8 cellular contexts compared by ENCODE assay signal in the genomic region with DNA sequence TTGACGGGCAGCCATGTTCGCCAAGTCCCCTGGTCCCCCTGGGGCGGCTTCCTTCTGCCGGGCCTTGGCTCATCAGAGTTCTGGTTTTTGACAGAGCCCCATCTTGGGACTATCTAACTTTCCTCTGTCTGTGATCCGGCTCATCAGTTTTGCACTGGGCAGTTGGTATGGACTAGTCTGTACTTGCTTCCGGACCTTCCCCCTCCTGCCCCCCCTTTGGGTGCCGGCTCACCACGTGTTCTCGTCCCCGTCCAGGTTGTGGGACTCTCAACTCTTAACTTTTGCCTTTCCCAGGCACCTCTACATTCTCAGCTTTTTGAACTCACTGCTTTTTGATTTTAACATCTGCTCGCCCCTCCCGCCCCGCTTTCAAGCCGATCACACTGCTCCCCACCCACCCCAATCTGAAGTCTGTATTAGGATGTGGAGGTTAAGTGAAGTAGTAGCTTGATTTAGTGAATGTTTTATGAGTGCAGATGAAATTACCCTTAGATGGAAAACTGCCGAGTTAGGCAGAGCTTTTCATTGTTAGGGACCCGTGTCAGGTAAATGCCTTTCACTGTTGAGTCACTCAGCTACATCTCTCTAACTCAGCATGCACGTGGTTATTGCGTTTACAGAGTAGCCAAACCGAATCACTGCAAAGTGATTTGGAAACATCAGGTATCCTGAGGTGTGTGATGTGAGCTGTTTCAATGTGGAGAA. TPM values are rescaled to one million over a fixed set of nuclear protein-coding genes. Genes with fewer than 3 reads are reported as not detected.
A peak's percentile ranks its signal among the peaks of the same experiment; 100 is the strongest.
DNase-seq lines count a peak whose midpoint lies in the region; ATAC-seq and TF ChIP-seq lines count a peak whose summit lies in the region.

No MANE protein-coding gene starts in this region.

- H3K4me1 Mint-ChIP-seq in activated B cell treated with CpG ODN at 0.5 μM for 24 hours, result peaks cover 50% of the 10 kb centered on the region

- TF ChIP-seq CTCF in activated B cell treated with CpG ODN at 0.5 μM for 24 hours (IDR thresholded peaks at IDR 0.05) (no peak), choroid plexus epithelial cell (conservative IDR thresholded peaks at IDR 0.05; ENCODE audit: low read depth, low read length) (no peak)

- CTCF ChIA-PET in activated B cell treated with CpG ODN at 0.5 μM for 24 hours (lab: Charles Lee), result no interaction called here

- POLR2A ChIA-PET in activated B cell treated with CpG ODN at 0.5 μM for 24 hours (lab: Charles Lee), result interaction anchor here (0.7 to 5.8 kb wide), 8 partner anchors 9 to 1005 kb away, joined by 3 to 118 read pairs (median 4); a partner anchor contains a TSS

- H3K9me3 Mint-ChIP-seq in activated B cell treated with CpG ODN at 0.5 μM for 24 hours, result no peaks in the 10 kb centered on the region

- peaks cover 26 to 44% (median 31%) of the 10 kb centered on the region in 10 experiments for H3K4me1 ChIP-seq in BLaER1 treated with 17β-estradiol and CSF1 and Interleukin-3, amounts not matched to agents 10 nM and 100 nM
- peaks cover 36% of the 10 kb centered on the region for H3K4me1 ChIP-seq in HUES64 (ENCODE audit: insufficient read depth, low read length)

- peak overlapping the region; percentile 81 to 97 (median 86) for H3K4me2 ChIP-seq in BLaER1 treated with 17β-estradiol and CSF1 and Interleukin-3, amounts not matched to agents 10 nM and 100 nM

- H3K27ac Mint-ChIP-seq in activated B cell treated with CpG ODN at 0.5 μM for 24 hours, result peak overlapping the region; percentile 87

- intact Hi-C loops in activated B cell treated with CpG ODN at 0.5 μM for 24 hours (cut with micrococcal nuclease) (loop anchor here (5.0 to 10.0 kb wide), 3 partner anchors 73 to 1249 kb away; a partner anchor contains a TSS), left colon (cut with DNase I, micrococcal nuclease) (no loop called here)

- ATAC-seq in GM21367 (IDR thresholded peaks at IDR 0.05; ENCODE audit: unreplicated experiment), result peak; percentile 9
- ATAC-seq in activated B cell treated with CpG ODN at 0.5 μM for 24 hours (ENCODE audit: low read depth), result peak; percentile 3
- ATAC-seq in left colon, result peak; percentile 16

- under 1% methylated on average over 16 of the region's 19 CpGs for WGBS in HUES64

- DNase-seq in activated B cell treated with CpG ODN at 0.5 μM for 24 hours (no peak), choroid plexus epithelial cell (ENCODE audit: low read depth) (peak; percentile 58), left colon (peak; percentile 32 to 38), cerebellar nuclear complex (lab: John Stamatoyannopoulos, UW) (no peak)
- peak; percentile 58 for DNase-seq in stimulated activated CD4-positive, alpha-beta T cell treated with anti-CD3 and anti-CD28 coated beads, Interleukin-4, amount 100 ng/mL, for 24 hours

- H3K9ac ChIP-seq in BLaER1 treated with 17β-estradiol and CSF1 and Interleukin-3, amounts not matched to agents 10 nM and 100 nM, result peak overlapping the region; percentile 93 to 100 (median 98)
- H3K9ac ChIP-seq in HUES64 (ENCODE audit: low read depth, low read length), result peak overlapping the region; percentile 100

- H4K20me1 ChIP-seq in BLaER1 treated with 17β-estradiol and CSF1 and Interleukin-3, amounts not matched to agents 10 nM and 100 nM, result peaks cover 43 to 58% (median 50%) of the 10 kb centered on the region in 11 experiments

- peaks cover 0 to 5% (median 0%) of the 10 kb centered on the region in 11 experiments; a peak in 1 of 22 replicates for H3K9me3 ChIP-seq in BLaER1 treated with 17β-estradiol and CSF1 and Interleukin-3, amounts not matched to agents 10 nM and 100 nM (replicated peaks in 1 of 11)
- no peaks in the 10 kb centered on the region for H3K9me3 ChIP-seq in HUES64 (ENCODE audit: insufficient read depth, low read depth, low read length)

- H3K27ac ChIP-seq in BLaER1 treated with 17β-estradiol and CSF1 and Interleukin-3, amounts not matched to agents 10 nM and 100 nM, result peak overlapping the region; percentile 83 to 99 (median 97)
- peak overlapping the region; percentile 87 for H3K27ac ChIP-seq in HUES64 (ENCODE audit: low read depth, low read length)

- peaks cover 13% of the 10 kb centered on the region for H3K36me3 Mint-ChIP-seq in activated B cell treated with CpG ODN at 0.5 μM for 24 hours (ENCODE audit: low read depth)

- H3K27me3 Mint-ChIP-seq in activated B cell treated with CpG ODN at 0.5 μM for 24 hours, result no peaks in the 10 kb centered on the region

- H3K36me3 ChIP-seq in BLaER1 treated with 17β-estradiol and CSF1 and Interleukin-3, amounts not matched to agents 10 nM and 100 nM, result peaks cover 0 to 36% (median 8%) of the 10 kb centered on the region in 11 experiments; a peak in 9 of 22 replicates
- H3K36me3 ChIP-seq in HUES64 (ENCODE audit: insufficient read depth, low read length), result peaks cover 6% of the 10 kb centered on the region; the same call in 1 of the 2 replicates

- H3K4me3 Mint-ChIP-seq in activated B cell treated with CpG ODN at 0.5 μM for 24 hours, result peak overlapping the region; percentile 99

- no peaks in the 10 kb centered on the region for H3K27me3 ChIP-seq in BLaER1 treated with 17β-estradiol and CSF1 and Interleukin-3, amounts not matched to agents 10 nM and 100 nM
- peaks cover 4% of the 10 kb centered on the region; the same call in 1 of the 2 replicates for H3K27me3 ChIP-seq in HUES64 (ENCODE audit: insufficient read depth, low read length)

- H3K4me3 ChIP-seq in BLaER1 treated with 17β-estradiol and CSF1 and Interleukin-3, amounts not matched to agents 10 nM and 100 nM, result peak overlapping the region; percentile 91 to 100 (median 97)
- peak overlapping the region; percentile 100 for H3K4me3 ChIP-seq in HUES64 (ENCODE audit: low read length)
- H3K4me3 ChIP-seq in choroid plexus epithelial cell (ENCODE audit: low read depth, low read length), result peak overlapping the region; percentile 95

RNA-seq across cellular contexts. Expression of a gene that starts 0.9 kb away (rescaled TPM):
- polyA plus RNA-seq in HUES64 (2013, experiment 1 of 2), result 71.0 TPM
- 60.7 TPM for polyA plus RNA-seq in HUES64 (2013, experiment 2 of 2)
- total RNA-seq in activated B cell treated with CpG ODN at 0.5 μM for 24 hours, result 86.6 and 98.8 TPM in 2 replicates
- 10 to 100 TPM; 30.8 to 38.2 TPM for total RNA-seq in left colon

RNA-seq across cellular contexts. Expression of a gene that starts 25.2 kb away (rescaled TPM):
- polyA plus RNA-seq in HUES64 (2013, experiment 1 of 2), result 25.0 TPM
- 31.8 TPM for polyA plus RNA-seq in HUES64 (2013, experiment 2 of 2)
- total RNA-seq in activated B cell treated with CpG ODN at 0.5 μM for 24 hours (16.8 and 18.0 TPM in 2 replicates), left colon (10 to 100 TPM in 1 of 2 donors, 1 to 10 TPM in 1; 8.3 to 12.1 TPM)

Comparison
In these comparisons a context has a peak if more than half of its experiments do, and no peak if none do; other contexts are left out.
1. DNase-seq: peak in choroid plexus epithelial cell (single experiment), left colon (2 of 2) and stimulated activated CD4-positive, alpha-beta T cell treated with anti-CD3 and anti-CD28 coated beads, Interleukin-4, amount 100 ng/mL, for 24 hours (single experiment); none in activated B cell treated with CpG ODN at 0.5 μM for 24 hours (single experiment) and cerebellar nuclear complex (0 of 2).
2. Peak in every context shown above with its lines, with median percentiles within 50 percentile points of each other: H3K4me3 ChIP-seq and ATAC-seq.